ENCODE assay signal across 14 cellular contexts in the genomic region with DNA sequence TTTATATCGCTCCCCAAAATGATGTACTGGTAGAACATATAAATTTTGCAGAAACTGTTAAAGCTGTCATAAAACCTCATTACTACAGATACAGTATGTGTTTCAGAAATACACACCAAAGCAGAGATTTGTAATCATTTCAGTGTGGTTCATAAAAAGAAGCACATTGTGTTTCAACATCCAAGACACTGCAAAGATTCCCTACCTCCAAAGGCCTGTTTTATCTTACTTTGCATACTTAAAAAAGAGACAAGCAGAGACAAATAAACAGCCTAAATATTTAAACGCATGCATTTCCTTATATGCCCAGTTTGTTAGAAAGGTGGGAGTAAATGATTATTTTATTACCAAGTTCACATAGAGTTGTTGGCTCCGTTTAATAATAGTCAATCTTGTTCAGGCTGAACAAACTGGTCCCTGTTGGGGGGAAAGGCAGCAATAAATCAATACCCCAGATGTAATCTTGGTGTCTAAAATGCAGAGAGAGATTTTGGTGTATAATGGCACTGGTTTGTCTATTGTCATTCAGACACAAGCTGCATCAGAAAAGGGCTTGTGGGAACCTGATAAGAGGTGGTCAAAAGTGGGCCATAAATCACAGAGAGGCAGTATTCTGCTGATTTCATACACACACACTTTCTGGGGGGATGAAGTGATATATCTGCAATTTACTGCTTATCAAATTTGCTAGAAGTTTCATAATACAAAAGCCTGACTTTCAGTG.
DNase-seq lines count a peak whose midpoint lies in the region; ATAC-seq and TF ChIP-seq lines count a peak whose summit lies in the region.
"Had no signal": no experiment of that assay in that cellular context is flagged by ENCODE, and none has a peak within 500 bp of the region (broad histone marks: within the 10 kb centered on the region; RNA-seq: fewer than 3 reads in every experiment).

No MANE protein-coding gene starts in this region.

- H3K27me3 Mint-ChIP-seq in GM23338 (ENCODE audit: insufficient read depth, low read depth, poor library complexity): no peaks in the 10 kb centered on the region
- H3K27me3 Mint-ChIP-seq in CD8-positive, alpha-beta T cell (ENCODE audit: low read depth): no peaks in the 10 kb centered on the region
- H3K27me3 Mint-ChIP-seq: IgD-negative memory B cell had no signal

- H3K4me2 ChIP-seq in GM23338: no peak overlapping the region
- H3K4me2 ChIP-seq: BLaER1 had no signal

- no peak for ATAC-seq in GM23338
- ATAC-seq in CD8-positive, alpha-beta T cell: no peak
- ATAC-seq in HG03159 (IDR thresholded peaks at IDR 0.05; ENCODE audit: unreplicated experiment): no peak

- peaks cover 13% of the 10 kb centered on the region for H3K9me2 ChIP-seq in GM23338 (ENCODE audit: insufficient read depth)

- peaks cover 3% of the 10 kb centered on the region; the same call in 2 of the 3 replicates for H3K9me3 Mint-ChIP-seq in GM23338
- H3K9me3 Mint-ChIP-seq in CD8-positive, alpha-beta T cell: peaks cover 3% of the 10 kb centered on the region

- H3K36me3 Mint-ChIP-seq in GM23338 (ENCODE audit: low read depth): no peaks in the 10 kb centered on the region
- H3K36me3 Mint-ChIP-seq in CD8-positive, alpha-beta T cell: no peaks in the 10 kb centered on the region
- H3K36me3 Mint-ChIP-seq: IgD-negative memory B cell had no signal

- POLR2A ChIA-PET in CD8-positive, alpha-beta T cell (lab: Charles Lee): no interaction called here

- H3K27ac Mint-ChIP-seq in GM23338: no peak overlapping the region
- no peak overlapping the region for H3K27ac Mint-ChIP-seq in CD8-positive, alpha-beta T cell
- H3K27ac Mint-ChIP-seq: IgD-negative memory B cell had no signal

- no peak overlapping the region for H3K9ac ChIP-seq in muscle layer of colon (ENCODE audit: low read length)
- H3K9ac ChIP-seq: BLaER1, GM23248 had no signal

- peak overlapping the region; percentile 43; the same call in 1 of the 2 replicates for H2AFZ ChIP-seq in GM23338
- H2AFZ ChIP-seq: GM23248 had no signal

- no peak overlapping the region for H3K4me3 ChIP-seq in GM23338
- H3K4me3 ChIP-seq in muscle layer of colon (ENCODE audit: low read depth in 1 of 2, low read length in 2 of 2): no peak overlapping the region
- no peak overlapping the region for H3K4me3 ChIP-seq in sigmoid colon
- H3K4me3 ChIP-seq in CD8-positive, alpha-beta T cell (ENCODE audit: low read depth, low read length): no peak overlapping the region
- H3K4me3 ChIP-seq: BLaER1, GM23248 had no signal

- H3K27ac ChIP-seq in GM23338 (ENCODE audit: low read depth) (no peak overlapping the region), muscle layer of colon (ENCODE audit: low read depth, low read length) (peak overlapping the region; percentile 80), sigmoid colon (peak overlapping the region in 3 of 4 donors; percentile 65 to 79 (median 70))
- H3K27ac ChIP-seq in CD8-positive, alpha-beta T cell (ENCODE audit: low read depth, low read length): no peak overlapping the region
- H3K27ac ChIP-seq: BLaER1, GM23248 had no signal

- CTCF ChIA-PET in CD8-positive, alpha-beta T cell (lab: Charles Lee): no interaction called here

- H4K20me1 ChIP-seq in GM23338 (replicated peaks; ENCODE audit: insufficient read depth): no peaks in the 10 kb centered on the region
- H4K20me1 ChIP-seq: BLaER1 had no signal

- TF ChIP-seq CTCF in GM23338 (conservative IDR thresholded peaks at IDR 0.05; ENCODE audit: low read depth in 2 of 2) (no peak), sigmoid colon (IDR thresholded peaks at IDR 0.05) (peak in 1 of 4 experiments; percentile 6)
- no peak for TF ChIP-seq CTCF in CD8-positive, alpha-beta T cell (IDR thresholded peaks at IDR 0.05)

- no peak for DNase-seq in GM23338 (ENCODE audit: low spot score)
- peak; percentile 17 for DNase-seq in amniotic epithelial cell (ENCODE audit: low read depth)
- no peak for DNase-seq in sigmoid colon
- no peak for DNase-seq in stimulated activated CD4-positive, alpha-beta T cell treated with anti-CD3 and anti-CD28 coated beads, Interleukin-2, amount 100 ng/mL, for 48 hours
- DNase-seq in CD8-positive, alpha-beta T cell: no peak
- DNase-seq: AML-193, DMS53, GF-D8, GM23248, H7 had no signal

- H3K9me3 ChIP-seq in muscle layer of colon (ENCODE audit: low read length): no peaks in the 10 kb centered on the region
- peaks cover 0 to 4% (median 0%) of the 10 kb centered on the region in 4 donors for H3K9me3 ChIP-seq in sigmoid colon
- H3K9me3 ChIP-seq in CD8-positive, alpha-beta T cell (ENCODE audit: low read length): no peaks in the 10 kb centered on the region
- H3K9me3 ChIP-seq: BLaER1 had no signal

- intact Hi-C loops in sigmoid colon (cut with DNase I): loop anchor here (5.0 to 10.0 kb wide), 3 partner anchors 188 to 498 kb away; no protein-coding TSS in a partner anchor
- intact Hi-C loops in CD8-positive, alpha-beta T cell (cut with DNase I, micrococcal nuclease): no loop called here

- no peaks in the 10 kb centered on the region; the same call in 2 of the 3 replicates for H3K4me1 Mint-ChIP-seq in GM23338
- no peaks in the 10 kb centered on the region for H3K4me1 Mint-ChIP-seq in CD8-positive, alpha-beta T cell (ENCODE audit: low read depth)
- H3K4me1 Mint-ChIP-seq: IgD-negative memory B cell had no signal

- no peaks in the 10 kb centered on the region for H3K27me3 ChIP-seq in GM23338 (ENCODE audit: insufficient read depth)
- no peaks in the 10 kb centered on the region for H3K27me3 ChIP-seq in muscle layer of colon (ENCODE audit: control insufficient read depth in 1 of 2, insufficient read depth in 2 of 2, low read length in 2 of 2)
- no peaks in the 10 kb centered on the region for H3K27me3 ChIP-seq in sigmoid colon
- no peaks in the 10 kb centered on the region for H3K27me3 ChIP-seq in CD8-positive, alpha-beta T cell (ENCODE audit: insufficient read depth, low read length)
- H3K27me3 ChIP-seq: BLaER1 had no signal

- no peaks in the 10 kb centered on the region for H3K36me3 ChIP-seq in GM23338 (ENCODE audit: insufficient read depth)
- H3K36me3 ChIP-seq in muscle layer of colon (ENCODE audit: insufficient read depth, low read length): no peaks in the 10 kb centered on the region
- H3K36me3 ChIP-seq in sigmoid colon: no peaks in the 10 kb centered on the region
- H3K36me3 ChIP-seq in CD8-positive, alpha-beta T cell (ENCODE audit: insufficient read depth, low read length): no peaks in the 10 kb centered on the region
- H3K36me3 ChIP-seq: BLaER1 had no signal

- no peak overlapping the region for H3K4me3 Mint-ChIP-seq in GM23338
- H3K4me3 Mint-ChIP-seq in CD8-positive, alpha-beta T cell: no peak overlapping the region
- H3K4me3 Mint-ChIP-seq: IgD-negative memory B cell had no signal

- TF ChIP-seq EP300 in sigmoid colon (IDR thresholded peaks at IDR 0.05): peak in 2 of 4 donors; percentile 68 to 73

- 77 to 82% methylated on average over 3 of the region's 3 CpGs for WGBS in sigmoid colon, 2 donors

- H3K4me1 ChIP-seq in GM23338 (ENCODE audit: insufficient read depth) (no peaks in the 10 kb centered on the region), muscle layer of colon (ENCODE audit: insufficient read depth, low read length) (peaks cover 34% of the 10 kb centered on the region), sigmoid colon (peaks cover 0 to 39% (median 19%) of the 10 kb centered on the region in 4 donors)
- no peaks in the 10 kb centered on the region for H3K4me1 ChIP-seq in CD8-positive, alpha-beta T cell (ENCODE audit: insufficient read depth, low read length)
- H3K4me1 ChIP-seq: BLaER1 had no signal

- no peak for TF ChIP-seq POLR2A in sigmoid colon (IDR thresholded peaks at IDR 0.05)

- no peaks in the 10 kb centered on the region for H3F3A ChIP-seq in GM23338 (replicated peaks; ENCODE audit: low read depth)

- no peaks in the 10 kb centered on the region for H3K79me2 ChIP-seq in GM23338 (replicated peaks; ENCODE audit: insufficient read depth)

TF ChIP-seq in GM23338, 12 proteins besides CTCF, POLR2A, EP300 and RAD21 (continues in another document):
- no peak for TF ChIP-seq CREB1 (CRISPR knock-in tag; IDR thresholded peaks at IDR 0.05; ENCODE audit: low read depth)
- no peak for TF ChIP-seq EZH2phosphoT487 (IDR thresholded peaks at IDR 0.05; ENCODE audit: unreplicated experiment)
- no peak for TF ChIP-seq NANOG (IDR thresholded peaks at IDR 0.05; ENCODE audit: borderline replicate concordance)
- TF ChIP-seq, protein P1, sequence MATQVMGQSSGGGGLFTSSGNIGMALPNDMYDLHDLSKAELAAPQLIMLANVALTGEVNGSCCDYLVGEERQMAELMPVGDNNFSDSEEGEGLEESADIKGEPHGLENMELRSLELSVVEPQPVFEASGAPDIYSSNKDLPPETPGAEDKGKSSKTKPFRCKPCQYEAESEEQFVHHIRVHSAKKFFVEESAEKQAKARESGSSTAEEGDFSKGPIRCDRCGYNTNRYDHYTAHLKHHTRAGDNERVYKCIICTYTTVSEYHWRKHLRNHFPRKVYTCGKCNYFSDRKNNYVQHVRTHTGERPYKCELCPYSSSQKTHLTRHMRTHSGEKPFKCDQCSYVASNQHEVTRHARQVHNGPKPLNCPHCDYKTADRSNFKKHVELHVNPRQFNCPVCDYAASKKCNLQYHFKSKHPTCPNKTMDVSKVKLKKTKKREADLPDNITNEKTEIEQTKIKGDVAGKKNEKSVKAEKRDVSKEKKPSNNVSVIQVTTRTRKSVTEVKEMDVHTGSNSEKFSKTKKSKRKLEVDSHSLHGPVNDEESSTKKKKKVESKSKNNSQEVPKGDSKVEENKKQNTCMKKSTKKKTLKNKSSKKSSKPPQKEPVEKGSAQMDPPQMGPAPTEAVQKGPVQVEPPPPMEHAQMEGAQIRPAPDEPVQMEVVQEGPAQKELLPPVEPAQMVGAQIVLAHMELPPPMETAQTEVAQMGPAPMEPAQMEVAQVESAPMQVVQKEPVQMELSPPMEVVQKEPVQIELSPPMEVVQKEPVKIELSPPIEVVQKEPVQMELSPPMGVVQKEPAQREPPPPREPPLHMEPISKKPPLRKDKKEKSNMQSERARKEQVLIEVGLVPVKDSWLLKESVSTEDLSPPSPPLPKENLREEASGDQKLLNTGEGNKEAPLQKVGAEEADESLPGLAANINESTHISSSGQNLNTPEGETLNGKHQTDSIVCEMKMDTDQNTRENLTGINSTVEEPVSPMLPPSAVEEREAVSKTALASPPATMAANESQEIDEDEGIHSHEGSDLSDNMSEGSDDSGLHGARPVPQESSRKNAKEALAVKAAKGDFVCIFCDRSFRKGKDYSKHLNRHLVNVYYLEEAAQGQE (IDR thresholded peaks at IDR 0.05; ENCODE audit: unreplicated experiment): no peak
- TF ChIP-seq ZNF114 (CRISPR knock-in tag; IDR thresholded peaks at IDR 0.05): no peak
- TF ChIP-seq, protein P2, sequence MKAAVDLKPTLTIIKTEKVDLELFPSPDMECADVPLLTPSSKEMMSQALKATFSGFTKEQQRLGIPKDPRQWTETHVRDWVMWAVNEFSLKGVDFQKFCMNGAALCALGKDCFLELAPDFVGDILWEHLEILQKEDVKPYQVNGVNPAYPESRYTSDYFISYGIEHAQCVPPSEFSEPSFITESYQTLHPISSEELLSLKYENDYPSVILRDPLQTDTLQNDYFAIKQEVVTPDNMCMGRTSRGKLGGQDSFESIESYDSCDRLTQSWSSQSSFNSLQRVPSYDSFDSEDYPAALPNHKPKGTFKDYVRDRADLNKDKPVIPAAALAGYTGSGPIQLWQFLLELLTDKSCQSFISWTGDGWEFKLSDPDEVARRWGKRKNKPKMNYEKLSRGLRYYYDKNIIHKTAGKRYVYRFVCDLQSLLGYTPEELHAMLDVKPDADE (IDR thresholded peaks at IDR 0.05): no peak
- TF ChIP-seq POLR2AphosphoS5 (IDR thresholded peaks at IDR 0.05; ENCODE audit: low read depth): no peak

Comparison
In these comparisons a context has a peak if more than half of its experiments do, and no peak if none do; other contexts are left out.
1. H3K27ac ChIP-seq: peak in muscle layer of colon (single experiment) and sigmoid colon (3 of 4); none in GM23338 (single experiment) and CD8-positive, alpha-beta T cell (single experiment).